Comparison of ENCODE assay signal across 3 cellular contexts in genomic region chr13:50174630-50175029, GRCh38.
"Had no signal": no experiment of that assay in that cellular context is flagged by ENCODE, and none has a peak within 500 bp of the region (broad histone marks: within the 10 kb centered on the region; RNA-seq: fewer than 3 reads in every experiment).

No MANE protein-coding gene starts in this region.

- DNase-seq: GDM1, GF-D8 had no signal

- H3K4me3 ChIP-seq: GM12878 had no signal

- ATAC-seq: GM12878 had no signal
